22 cellular contexts compared by ENCODE assay signal in genomic region chr1:26949266-26949925, GRCh38. TPM values are rescaled to one million over a fixed set of nuclear protein-coding genes. Genes with fewer than 3 reads are reported as not detected.
DNase-seq lines count a peak whose midpoint lies in the region; ATAC-seq and TF ChIP-seq lines count a peak whose summit lies in the region.
"Had no signal": no experiment of that assay in that cellular context is flagged by ENCODE, and none has a peak within 500 bp of the region (broad histone marks: within the 10 kb centered on the region; RNA-seq: fewer than 3 reads in every experiment).

No MANE protein-coding gene starts in this region.

- H3K23ac ChIP-seq in H9 (ENCODE audit: insufficient read length, low read depth, low read length) = no peak overlapping the region

- H2AFZ ChIP-seq in H9 (ENCODE audit: low read length) (no peak overlapping the region), neural progenitor cell (replicated peaks) (no peak overlapping the region)
- H2AFZ ChIP-seq: parathyroid adenoma had no signal

- H3F3A ChIP-seq in neural progenitor cell (ENCODE audit: low read depth) = peaks cover 9% of the 10 kb centered on the region

- H3K36me3 Mint-ChIP-seq in H9 (ENCODE audit: insufficient read depth in 1 of 3, low read depth in 3 of 3) = peaks cover 24 to 65% (median 62%) of the 10 kb centered on the region in 3 experiments; a peak in 6 of 7 replicates
- H3K36me3 Mint-ChIP-seq in neural progenitor cell = peaks cover 20% of the 10 kb centered on the region

- H3K27ac ChIP-seq in H9 (ENCODE audit: insufficient read length, low read depth, low read length) (no peak overlapping the region), neural progenitor cell (peak overlapping the region; percentile 58)
- H3K27ac ChIP-seq: gastrocnemius medialis, parathyroid adenoma, skin epidermis, thoracic aorta had no signal

- H3K4me3 Mint-ChIP-seq in H9 (no peak overlapping the region), neural progenitor cell (peak overlapping the region; percentile 15)
- H3K4me3 Mint-ChIP-seq: activated CD8-positive, alpha-beta memory T cell treated with anti-CD3 and anti-CD28 coated beads, Interleukin-2, amount 10 ng/mL, durations not matched to agents 7 days and 5 days; naive B cell had no signal

- no peaks in the 10 kb centered on the region for H3K36me3 ChIP-seq in neural progenitor cell

- no peak overlapping the region for H2BK120ac ChIP-seq in H9 (ENCODE audit: low read depth, low read length, poor library complexity, severe bottlenecking)

- no peak overlapping the region for H3K14ac ChIP-seq in H9 (ENCODE audit: insufficient read depth, low read length)

- H2AK5ac ChIP-seq in H9 (ENCODE audit: insufficient read length, low read length) = no peak overlapping the region

- H3K9me3 Mint-ChIP-seq in H9 (no peaks in the 10 kb centered on the region), neural progenitor cell (no peaks in the 10 kb centered on the region)

- H3K4me1 Mint-ChIP-seq in H9 (no peaks in the 10 kb centered on the region), neural progenitor cell (peaks cover 4% of the 10 kb centered on the region)
- H3K4me1 Mint-ChIP-seq: activated CD8-positive, alpha-beta memory T cell treated with anti-CD3 and anti-CD28 coated beads, Interleukin-2, amount 10 ng/mL, durations not matched to agents 7 days and 5 days had no signal

- no peak overlapping the region for H2BK12ac ChIP-seq in H9 (ENCODE audit: insufficient read length, low read depth, low read length)

- H3K4me2 ChIP-seq in H9 (ENCODE audit: insufficient read depth, insufficient read length, low read length) = no peak overlapping the region
- no peak overlapping the region for H3K4me2 ChIP-seq in neural progenitor cell

- H3K9me3 ChIP-seq in H9 (ENCODE audit: control insufficient read depth, low read depth, low read length) = no peaks in the 10 kb centered on the region
- no peaks in the 10 kb centered on the region for H3K9me3 ChIP-seq in neural progenitor cell (ENCODE audit: low read depth)
- H3K9me3 ChIP-seq: gastrocnemius medialis, thoracic aorta had no signal

- H3K23me2 ChIP-seq in H9 (ENCODE audit: insufficient read length, low read depth, low read length, poor library complexity, severe bottlenecking) = no peaks in the 10 kb centered on the region

- H2BK20ac ChIP-seq in H9 (ENCODE audit: low read depth, low read length, poor library complexity, severe bottlenecking) = no peak overlapping the region

- H4K8ac ChIP-seq in H9 (replicated peaks; ENCODE audit: insufficient read length, low read depth, low read length) = no peak overlapping the region

- H3K4me3 ChIP-seq in neural progenitor cell = no peak overlapping the region
- H3K4me3 ChIP-seq: gastrocnemius medialis, lung, skin epidermis, thoracic aorta had no signal

- no peak for DNase-seq in H9
- peak; percentile 11 for DNase-seq in fibroblast of gingiva (ENCODE audit: low read depth)
- DNase-seq in neural progenitor cell (ENCODE audit: low spot score) = no peak
- DNase-seq in stimulated activated naive CD4-positive, alpha-beta T cell (lab: John Stamatoyannopoulos, UW) = no peak
- no peak for DNase-seq in OCI-M2 (lab: John Stamatoyannopoulos, UW; ENCODE audit: unreplicated experiment)
- DNase-seq in DMS114 treated with DMSO at 0.1 percent for 48 hours (lab: John Stamatoyannopoulos, UW; ENCODE audit: unreplicated experiment) = no peak
- DNase-seq: activated CD4-positive, CD25-positive, alpha-beta regulatory T cell treated with anti-CD3 and anti-CD28 coated beads, Interleukin-2, amount 50 U/mL, for 72 hours; activated CD8-positive, alpha-beta memory T cell treated with anti-CD3 and anti-CD28 coated beads, Interleukin-2, amount 10 ng/mL, durations not matched to agents 7 days and 5 days; activated effector memory CD4-positive, alpha-beta T cell treated with anti-CD3 and anti-CD28 coated beads, Interleukin-2, amount 50 U/mL, for 16 hours; DMS 273 treated with DMSO at 0.1 percent for 48 hours; gastrocnemius medialis; Kasumi-1; naive B cell; NCI-H146; stimulated activated CD4-positive, alpha-beta T cell treated with anti-CD3 and anti-CD28 coated beads, Interleukin-4, amount 100 ng/mL, for 4 hours; stimulated activated CD8-positive, alpha-beta memory T cell treated with anti-CD3 and anti-CD28 coated beads, Interleukin-4, amount 100 ng/mL, for 48 hours had no signal

- H3K56ac ChIP-seq in H9 (ENCODE audit: insufficient read length, low read depth, low read length) = no peak overlapping the region

- H3K79me2 ChIP-seq in H9 (ENCODE audit: insufficient read depth, low read length) = no peaks in the 10 kb centered on the region
- no peaks in the 10 kb centered on the region for H3K79me2 ChIP-seq in neural progenitor cell (ENCODE audit: low read depth)

- TF ChIP-seq CTCF in H9 (conservative IDR thresholded peaks at IDR 0.05) = no peak
- TF ChIP-seq CTCF in neural progenitor cell (IDR thresholded peaks at IDR 0.05) = no peak

- H3K4me1 ChIP-seq in H9 (ENCODE audit: insufficient read depth, low read length) = no peaks in the 10 kb centered on the region
- no peaks in the 10 kb centered on the region for H3K4me1 ChIP-seq in neural progenitor cell
- H3K4me1 ChIP-seq: parathyroid adenoma had no signal

- no peaks in the 10 kb centered on the region for H4K20me1 ChIP-seq in H9 (ENCODE audit: control insufficient read depth, insufficient read depth, insufficient read length)
- no peaks in the 10 kb centered on the region for H4K20me1 ChIP-seq in neural progenitor cell (ENCODE audit: low read depth)

- no peak overlapping the region for H4K5ac ChIP-seq in H9 (ENCODE audit: insufficient read length, low read depth, low read length)

- H3K27me3 Mint-ChIP-seq in H9 (ENCODE audit: low read depth) = no peaks in the 10 kb centered on the region
- peaks cover 2% of the 10 kb centered on the region for H3K27me3 Mint-ChIP-seq in neural progenitor cell (ENCODE audit: insufficient read depth, low read depth)
- H3K27me3 Mint-ChIP-seq: activated CD8-positive, alpha-beta memory T cell treated with anti-CD3 and anti-CD28 coated beads, Interleukin-2, amount 10 ng/mL, durations not matched to agents 7 days and 5 days had no signal

- WGBS in H9 (ENCODE audit: extremely low coverage, insufficient read length, low lambda C conversion rate) = no CpG with 5 or more reads among the region's 1 CpG

- H4K91ac ChIP-seq in H9 (ENCODE audit: insufficient read length, low read depth, low read length) = no peak overlapping the region

- H3K18ac ChIP-seq in H9 (ENCODE audit: insufficient read length, low read depth, low read length) = no peak overlapping the region

- no peak overlapping the region for H3K9ac ChIP-seq in H9 (ENCODE audit: extremely low read depth, insufficient read length, low read length)
- no peak overlapping the region for H3K9ac ChIP-seq in neural progenitor cell
- H3K9ac ChIP-seq: parathyroid adenoma had no signal

- ATAC-seq in SK-N-SH treated with all-trans-retinoic acid at 6 μM for 48 hours = peak; percentile 43
- ATAC-seq: activated CD8-positive, alpha-beta memory T cell treated with anti-CD3 and anti-CD28 coated beads, Interleukin-2, amount 10 ng/mL, durations not matched to agents 7 days and 5 days; gastrocnemius medialis had no signal

- no peaks in the 10 kb centered on the region for H3K79me1 ChIP-seq in H9 (ENCODE audit: insufficient read depth, low read depth, low read length, poor library complexity, severe bottlenecking)

- H3T11ph ChIP-seq in H9 (ENCODE audit: low read length) = no peak overlapping the region

- no peak overlapping the region for H2BK15ac ChIP-seq in H9 (ENCODE audit: low read depth, low read length)

- no peaks in the 10 kb centered on the region for H3K27me3 ChIP-seq in H9 (ENCODE audit: insufficient read depth, low read length)
- H3K27me3 ChIP-seq in neural progenitor cell = no peaks in the 10 kb centered on the region
- H3K27me3 ChIP-seq: gastrocnemius medialis had no signal

- no peak overlapping the region for H3K4ac ChIP-seq in H9 (ENCODE audit: low read depth, low read length)

- H3K27ac Mint-ChIP-seq in H9 (peak overlapping the region in 2 of 3 experiments; percentile 71 to 73; a peak in 4 of 7 replicates), neural progenitor cell (no peak overlapping the region)
- H3K27ac Mint-ChIP-seq: activated CD8-positive, alpha-beta memory T cell treated with anti-CD3 and anti-CD28 coated beads, Interleukin-2, amount 10 ng/mL, durations not matched to agents 7 days and 5 days had no signal

- no peak overlapping the region for H2BK5ac ChIP-seq in H9 (ENCODE audit: insufficient read length, low read length)

TF ChIP-seq in SK-N-SH treated with all-trans-retinoic acid at 6 μM for 48 hours, 23 proteins besides CTCF, POLR2A, EP300 and RAD21 (continues in another document):
- TF ChIP-seq PATZ1 (CRISPR knock-in tag; IDR thresholded peaks at IDR 0.05; ENCODE audit: borderline replicate concordance) (no peak), ZC3H10 (CRISPR knock-in tag; IDR thresholded peaks at IDR 0.05) (no peak)

RNA-seq across cellular contexts. Expression of gene KDF1, which starts 10.9 kb away (rescaled TPM):
- total RNA-seq in H9 (2021) = 17.6 and 19.5 TPM in 2 replicates
- 1.1 TPM in 1 of 2 replicates, not detected in the other for total RNA-seq in neural progenitor cell (ENCODE audit: low replicate concordance)
- total RNA-seq: activated CD8-positive, alpha-beta memory T cell treated with anti-CD3 and anti-CD28 coated beads, Interleukin-2, amount 10 ng/mL, durations not matched to agents 7 days and 5 days; chondrocyte; thoracic aorta had no signal

RNA-seq across cellular contexts. Expression of gene NUDC, which starts 27.9 kb away (rescaled TPM):
- total RNA-seq in H9 (2021) (118 and 120 TPM in 2 replicates), neural progenitor cell (ENCODE audit: low replicate concordance) (28.6 and 49.6 TPM in 2 replicates)

RNA-seq across cellular contexts. Expression of gene NR0B2, which starts 35.6 kb away (rescaled TPM):
- total RNA-seq in H9 (2021) (not detected in 2 replicates), neural progenitor cell (ENCODE audit: low replicate concordance) (not detected in 2 replicates)
- total RNA-seq: activated CD8-positive, alpha-beta memory T cell treated with anti-CD3 and anti-CD28 coated beads, Interleukin-2, amount 10 ng/mL, durations not matched to agents 7 days and 5 days; chondrocyte; thoracic aorta had no signal

RNA-seq across cellular contexts. Expression of gene TRNP1, which starts 44.1 kb away (rescaled TPM):
- total RNA-seq in H9 (2021) (38.4 and 39.0 TPM in 2 replicates), neural progenitor cell (ENCODE audit: low replicate concordance) (0.59 and 2.0 TPM in 2 replicates)

RNA-seq across cellular contexts. Expression of gene GPATCH3, which starts 49.1 kb away (rescaled TPM):
- 19.4 and 21.2 TPM in 2 replicates for total RNA-seq in H9 (2021)
- total RNA-seq in neural progenitor cell (ENCODE audit: low replicate concordance) = 6.1 and 9.6 TPM in 2 replicates
